ENCODE assay signal across 1 cellular context in genomic region chr11:125200441-125200840, GRCh38.
TF ChIP-seq lines count a peak whose summit lies in the region.

No MANE protein-coding gene starts in this region.

TF ChIP-seq in HepG2, 621 proteins besides CTCF, POLR2A, EP300 and RAD21:
- 0 out of 2 replicates have a peak, but pooled peaks have one; percentile 7 for TF ChIP-seq RARA (CRISPR knock-in tag; IDR thresholded peaks at IDR 0.05)
- no peak for TF ChIP-seq SRY (CRISPR knock-in tag; IDR thresholded peaks at IDR 0.05)
